Comparison of ENCODE assay signal across 8 cellular contexts in the genomic region with DNA sequence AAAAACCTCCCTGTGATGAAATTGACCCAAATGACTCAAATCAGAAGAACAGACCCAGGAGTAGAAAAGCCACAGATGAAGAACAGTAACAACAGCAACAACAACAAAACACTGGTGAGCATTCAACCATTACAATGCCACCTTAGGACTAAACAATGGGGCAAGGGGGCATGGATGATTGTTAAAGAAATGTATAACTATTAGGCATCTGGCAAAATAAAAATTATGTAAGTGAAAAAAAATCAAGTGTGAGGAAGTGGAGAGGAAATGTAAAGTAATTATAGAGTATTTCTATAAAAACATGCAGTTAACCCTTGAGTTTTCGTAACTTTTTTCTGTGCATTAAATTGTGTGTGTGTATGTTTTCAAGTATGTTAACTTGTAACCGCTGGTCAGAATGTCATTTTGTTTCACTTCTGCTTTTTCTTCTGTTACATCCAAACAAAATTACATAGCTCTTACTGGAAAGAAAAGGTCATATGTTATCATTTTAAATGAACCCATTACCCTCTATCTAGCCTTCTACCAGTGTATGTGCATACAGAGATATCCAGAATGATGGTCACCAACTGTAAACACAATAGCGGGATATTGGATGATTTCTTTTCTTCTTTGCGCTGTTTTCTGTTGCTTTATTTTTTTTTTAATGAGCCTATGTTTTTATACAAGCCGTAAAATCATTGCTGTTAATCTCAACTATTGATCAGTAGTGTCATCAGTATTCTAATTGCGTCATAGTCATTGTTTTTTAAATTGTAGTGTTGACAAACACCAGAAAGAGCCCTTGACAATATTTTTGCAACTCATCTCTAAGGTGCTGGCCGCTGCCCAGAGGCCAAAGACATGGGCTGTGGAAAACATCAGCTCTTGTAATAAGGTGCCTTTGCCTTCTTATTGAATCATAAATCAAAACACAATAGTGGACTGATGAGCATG.
DNase-seq lines count a peak whose midpoint lies in the region; ATAC-seq and TF ChIP-seq lines count a peak whose summit lies in the region.

No MANE protein-coding gene starts in this region.

- H3K27ac Mint-ChIP-seq in naive thymus-derived CD8-positive, alpha-beta T cell: peak overlapping the region in 2 of 10 donors; percentile 79 to 87

- TF ChIP-seq POLR2A in uterus (IDR thresholded peaks at IDR 0.05): no peak

- DNase-seq in KG1 (lab: John Stamatoyannopoulos, UW): peak; percentile 15
- peak; percentile 47 for DNase-seq in fibroblast of villous mesenchyme (ENCODE audit: low read depth)
- no peak for DNase-seq in uterus
- no peak for DNase-seq in Right ventricle myocardium superior
- no peak for DNase-seq in naive thymus-derived CD8-positive, alpha-beta T cell
- no peak for DNase-seq in NCI-H1436 (lab: John Stamatoyannopoulos, UW)

- TF ChIP-seq CTCF in fibroblast of villous mesenchyme (IDR thresholded peaks at IDR 0.05; ENCODE audit: insufficient read depth, low read depth, low read length) (no peak), uterus (IDR thresholded peaks at IDR 0.05) (no peak)

- H3K4me3 Mint-ChIP-seq in naive thymus-derived CD8-positive, alpha-beta T cell: peak overlapping the region in 1 of 10 donors; percentile 20

- intact Hi-C loops in uterus (cut with DNase I; ENCODE audit: low total_unique reads): no loop called here
- intact Hi-C loops in Right ventricle myocardium superior (cut with DNase I): no loop called here

- H3K27ac ChIP-seq in uterus: no peak overlapping the region

- no peaks in the 10 kb centered on the region for H3K27me3 ChIP-seq in uterus

- POLR2A ChIA-PET in naive thymus-derived CD8-positive, alpha-beta T cell (lab: Charles Lee): no interaction called here

- H3K4me1 Mint-ChIP-seq in naive thymus-derived CD8-positive, alpha-beta T cell: peaks cover 19 to 45% (median 26%) of the 10 kb centered on the region in 4 donors

- H3K27me3 Mint-ChIP-seq in naive thymus-derived CD8-positive, alpha-beta T cell: no peaks in the 10 kb centered on the region

- H3K9me3 Mint-ChIP-seq in naive thymus-derived CD8-positive, alpha-beta T cell: peaks cover 0 to 10% (median 0%) of the 10 kb centered on the region in 9 donors

- ATAC-seq in GM18508 (IDR thresholded peaks at IDR 0.05; ENCODE audit: insufficient read depth, unreplicated experiment) (peak; percentile 84), GM21737 (IDR thresholded peaks at IDR 0.05; ENCODE audit: unreplicated experiment) (peak; percentile 84), Right ventricle myocardium superior (ENCODE audit: poor library complexity) (no peak)
- no peak for ATAC-seq in naive thymus-derived CD8-positive, alpha-beta T cell

- H3K36me3 Mint-ChIP-seq in naive thymus-derived CD8-positive, alpha-beta T cell: peaks cover 8 to 26% (median 8%) of the 10 kb centered on the region in 3 donors

- H3K9me3 ChIP-seq in uterus: no peaks in the 10 kb centered on the region

- no peaks in the 10 kb centered on the region for H3K36me3 ChIP-seq in uterus

- H3K4me3 ChIP-seq in fibroblast of villous mesenchyme (ENCODE audit: low read depth, low read length) (no peak overlapping the region), uterus (no peak overlapping the region)

- peaks cover 0 to 3% of the 10 kb centered on the region in 2 donors for H3K4me1 ChIP-seq in uterus

Comparison
In these comparisons a context has a peak if more than half of its experiments do, and no peak if none do; other contexts are left out.
1. ATAC-seq: peak in GM18508 (single experiment) and GM21737 (single experiment); none in Right ventricle myocardium superior (single experiment) and naive thymus-derived CD8-positive, alpha-beta T cell (0 of 2).
2. DNase-seq: peak in KG1 (single experiment) and fibroblast of villous mesenchyme (single experiment); none in uterus (0 of 2), Right ventricle myocardium superior (single experiment), naive thymus-derived CD8-positive, alpha-beta T cell (0 of 10) and NCI-H1436 (single experiment).